In the genomic region with DNA sequence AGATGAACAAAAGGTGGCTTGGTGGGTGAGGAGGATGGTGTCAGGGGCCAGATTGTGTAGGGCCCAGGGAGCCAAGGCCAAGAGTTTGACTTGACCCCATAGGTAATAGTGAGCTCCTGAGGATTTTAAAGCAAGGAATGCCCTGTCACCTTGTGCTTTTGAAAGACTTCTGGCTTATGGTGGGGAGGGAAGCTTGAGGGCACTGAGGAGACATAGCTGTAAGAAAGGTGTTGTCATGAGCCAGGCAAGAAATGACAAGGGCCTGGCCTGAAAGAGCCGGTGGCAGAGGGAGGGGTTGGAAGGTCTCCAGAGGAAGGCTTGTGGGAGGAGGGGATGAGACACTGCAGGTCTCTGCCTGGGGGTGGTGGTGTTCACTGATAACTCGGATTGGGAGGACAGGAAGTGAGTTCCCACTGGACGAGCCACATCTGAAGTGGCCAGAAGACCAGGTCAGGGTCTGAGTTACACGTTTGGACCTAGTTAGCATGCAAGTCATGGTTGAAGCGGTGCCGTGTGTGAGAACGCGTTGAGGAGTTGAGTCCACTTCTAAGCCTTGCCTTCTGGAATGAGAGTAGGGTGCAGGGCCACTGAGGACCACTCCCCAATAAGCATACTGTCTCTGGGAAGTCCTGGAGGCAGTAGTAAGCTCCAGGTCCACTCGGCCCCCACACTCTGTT, we compare ENCODE assay signal across 1 cellular context.
TF ChIP-seq lines count a peak whose summit lies in the region.

No MANE protein-coding gene starts in this region.

TF ChIP-seq in IMR-90, 13 proteins besides CTCF, POLR2A, EP300 and RAD21 (continued from another document):
- TF ChIP-seq NFE2L2 (IDR thresholded peaks at IDR 0.05; ENCODE audit: low read depth, low read length) (no peak), RCOR1 (IDR thresholded peaks at IDR 0.05; ENCODE audit: insufficient replicate concordance, low read length) (no peak), BHLHE40 (IDR thresholded peaks at IDR 0.05; ENCODE audit: low read depth, low read length) (no peak), RFX5 (IDR thresholded peaks at IDR 0.05; ENCODE audit: low read depth, low read length) (no peak), SMC3 (IDR thresholded peaks at IDR 0.05; ENCODE audit: low read depth, low read length) (no peak), CHD1 (IDR thresholded peaks at IDR 0.05; ENCODE audit: low read depth, low read length) (no peak), MXI1 (IDR thresholded peaks at IDR 0.05; ENCODE audit: borderline replicate concordance, low read depth, low read length) (no peak), FOS (IDR thresholded peaks at IDR 0.05; ENCODE audit: low read depth, low read length) (no peak)
- TF ChIP-seq, protein P1, sequence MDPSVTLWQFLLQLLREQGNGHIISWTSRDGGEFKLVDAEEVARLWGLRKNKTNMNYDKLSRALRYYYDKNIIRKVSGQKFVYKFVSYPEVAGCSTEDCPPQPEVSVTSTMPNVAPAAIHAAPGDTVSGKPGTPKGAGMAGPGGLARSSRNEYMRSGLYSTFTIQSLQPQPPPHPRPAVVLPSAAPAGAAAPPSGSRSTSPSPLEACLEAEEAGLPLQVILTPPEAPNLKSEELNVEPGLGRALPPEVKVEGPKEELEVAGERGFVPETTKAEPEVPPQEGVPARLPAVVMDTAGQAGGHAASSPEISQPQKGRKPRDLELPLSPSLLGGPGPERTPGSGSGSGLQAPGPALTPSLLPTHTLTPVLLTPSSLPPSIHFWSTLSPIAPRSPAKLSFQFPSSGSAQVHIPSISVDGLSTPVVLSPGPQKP (IDR thresholded peaks at IDR 0.05; ENCODE audit: borderline replicate concordance, low read depth, low read length) = no peak
- TF ChIP-seq, protein P2, sequence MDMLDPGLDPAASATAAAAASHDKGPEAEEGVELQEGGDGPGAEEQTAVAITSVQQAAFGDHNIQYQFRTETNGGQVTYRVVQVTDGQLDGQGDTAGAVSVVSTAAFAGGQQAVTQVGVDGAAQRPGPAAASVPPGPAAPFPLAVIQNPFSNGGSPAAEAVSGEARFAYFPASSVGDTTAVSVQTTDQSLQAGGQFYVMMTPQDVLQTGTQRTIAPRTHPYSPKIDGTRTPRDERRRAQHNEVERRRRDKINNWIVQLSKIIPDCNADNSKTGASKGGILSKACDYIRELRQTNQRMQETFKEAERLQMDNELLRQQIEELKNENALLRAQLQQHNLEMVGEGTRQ (IDR thresholded peaks at IDR 0.05; ENCODE audit: low read depth, low read length) = no peak
